1 cellular context compared by ENCODE assay signal in the genomic region with DNA sequence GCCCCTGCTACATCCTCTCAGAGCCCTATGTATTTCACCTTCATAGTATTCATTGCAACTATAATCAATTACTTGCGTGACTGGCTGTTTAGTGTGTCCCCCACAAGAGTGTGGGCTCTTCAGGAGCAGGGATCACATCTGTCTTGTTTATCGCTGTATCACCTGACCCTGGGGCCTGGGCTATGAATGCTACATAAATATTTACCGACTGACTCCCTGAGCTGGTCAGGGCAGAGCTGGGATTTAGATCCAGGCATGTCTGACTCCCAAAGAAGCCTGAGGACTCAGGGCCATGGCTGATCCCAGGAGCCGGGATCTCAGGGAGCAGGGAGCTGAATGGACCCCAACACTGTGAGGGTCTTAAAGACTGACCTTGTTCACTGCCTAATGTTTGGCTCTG.
TF ChIP-seq lines count a peak whose summit lies in the region.

No MANE protein-coding gene starts in this region.

TF ChIP-seq in H1, 55 proteins besides CTCF, POLR2A, EP300 and RAD21 (continued from another document):
- no peak for TF ChIP-seq E2F6 (IDR thresholded peaks at IDR 0.05)
- TF ChIP-seq SIRT6 (IDR thresholded peaks at IDR 0.05; ENCODE audit: low read length), result no peak
- TF ChIP-seq CTBP2 (IDR thresholded peaks at IDR 0.05; ENCODE audit: borderline replicate concordance, insufficient read depth, insufficient read length, low read length), result no peak
- no peak for TF ChIP-seq TCF12 (IDR thresholded peaks at IDR 0.05; ENCODE audit: low read depth, low read length)
TF ChIP-seq in H1: peak in this region for 0.
